5 cellular contexts compared by ENCODE assay signal in the genomic region with DNA sequence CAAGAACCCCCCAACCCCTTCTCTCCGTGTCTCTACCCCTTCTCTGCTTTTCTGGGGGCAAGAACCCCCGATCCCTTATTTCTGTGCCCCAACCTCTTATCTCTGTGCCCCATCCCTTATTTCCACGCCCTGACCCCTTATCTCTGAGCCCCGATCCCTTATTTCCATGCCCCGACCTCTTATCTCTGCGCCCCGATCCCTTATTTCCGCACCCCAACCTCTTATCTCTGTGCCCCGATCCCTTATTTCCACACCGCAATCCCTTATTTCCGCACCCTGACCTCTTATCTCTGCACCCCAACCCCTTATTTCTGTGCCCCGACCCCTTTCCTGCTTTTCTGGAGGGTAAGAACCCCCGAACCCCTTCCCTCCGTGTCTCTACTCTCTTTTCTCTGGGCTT. TPM values are rescaled to one million over a fixed set of nuclear protein-coding genes. Genes with fewer than 3 reads are reported as not detected.
"Had no signal": no experiment of that assay in that cellular context is flagged by ENCODE, and none has a peak within 500 bp of the region (broad histone marks: within the 10 kb centered on the region; RNA-seq: fewer than 3 reads in every experiment).

No MANE protein-coding gene starts in this region.

RNA-seq across cellular contexts. Expression of a gene that starts 46.2 kb away (rescaled TPM):
- total RNA-seq: activated naive CD4-positive, alpha-beta T cell treated with anti-CD3 and anti-CD28 coated beads for 36 hours; activated naive CD8-positive, alpha-beta T cell treated with anti-CD3 and anti-CD28 coated beads, Interleukin-2, amount 10 ng/mL, durations not matched to agents 7 days and 5 days; activated T-helper 2 cell treated with anti-CD3 and anti-CD28 coated beads, Interferon-gamma antibody, Interleukin-2, Interleukin-4, amounts not matched to agents 10 μg/mL and 5 μg/mL and 100 μg/mL, durations not matched to agents 14 hours and 24 hours and 36 hours; ascending aorta had no signal
- polyA plus RNA-seq: aorta had no signal
